Comparison of ENCODE assay signal across 8 cellular contexts in genomic region chr14:103292426-103293374, GRCh38. TPM values are rescaled to one million over a fixed set of nuclear protein-coding genes. Genes with fewer than 3 reads are reported as not detected.
A peak's percentile ranks its signal among the peaks of the same experiment; 100 is the strongest.
DNase-seq lines count a peak whose midpoint lies in the region; ATAC-seq and TF ChIP-seq lines count a peak whose summit lies in the region.

No MANE protein-coding gene starts in this region.

- CTCF ChIA-PET in A673 (lab: Charles Lee) (interaction anchor here (0.7 to 2.8 kb wide), 3 partner anchors 98 to 189 kb away, joined by 4 to 29 read pairs (median 5); no protein-coding TSS in a partner anchor), IMR-90 (lab: Yijun Ruan, JAX) (interaction anchor here (3.6 kb wide), 1 partner anchor 187 kb away, joined by 23 read pairs; no protein-coding TSS in a partner anchor)

- H3K9me1 ChIP-seq in IMR-90 (ENCODE audit: insufficient read depth, low read length) = 0 out of 2 replicates have a peak, but pooled peaks cover 2% of the 10 kb centered on the region

- H4K8ac ChIP-seq in IMR-90 (ENCODE audit: low read depth in 2 of 2, low read length in 2 of 2) = no peak overlapping the region

- ATAC-seq in GM18505 (IDR thresholded peaks at IDR 0.05; ENCODE audit: unreplicated experiment) (peak; percentile 61), IMR-90 (ENCODE audit: low read depth) (peak; percentile 93), RWPE2 (ENCODE audit: low read depth) (peak; percentile 89)

- no peak overlapping the region for H3K27ac ChIP-seq in A673 (ENCODE audit: low read depth, low read length, poor library complexity, severe bottlenecking)
- H3K27ac ChIP-seq in IMR-90 (ENCODE audit: insufficient read depth, low read length) = no peak overlapping the region
- H3K27ac ChIP-seq in RWPE2 (ENCODE audit: poor library complexity, severe bottlenecking) = no peak overlapping the region
- H3K27ac ChIP-seq in parathyroid adenoma = no peak overlapping the region

- no peak overlapping the region for H4K5ac ChIP-seq in IMR-90 (ENCODE audit: low read depth, low read length)

- POLR2A ChIA-PET in A673 (lab: Charles Lee; ENCODE audit: low non-redundant PET) = no interaction called here
- POLR2A ChIA-PET in IMR-90 (lab: Charles Lee; ENCODE audit: unreplicated experiment) = no interaction called here

- H3K4me2 ChIP-seq in IMR-90 (ENCODE audit: low read depth, low read length) (no peak overlapping the region), parathyroid adenoma (ENCODE audit: low read length) (no peak overlapping the region)

- H3K36me3 Mint-ChIP-seq in type B pancreatic cell = no peaks in the 10 kb centered on the region

- peak overlapping the region; percentile 17 for H2AK9ac ChIP-seq in IMR-90 (replicated peaks; ENCODE audit: low read depth, low read length, poor library complexity)

- H3K14ac ChIP-seq in IMR-90 (replicated peaks; ENCODE audit: low read depth, low read length) = no peak overlapping the region

- peak; percentile 97 for TF ChIP-seq RAD21 in IMR-90 (IDR thresholded peaks at IDR 0.05; ENCODE audit: low read length)

- no peak for TF ChIP-seq POLR2A in GM18505 (IDR thresholded peaks at IDR 0.05; ENCODE audit: borderline replicate concordance, extremely low read depth, insufficient read depth, insufficient read length)
- no peak for TF ChIP-seq POLR2A in IMR-90 (IDR thresholded peaks at IDR 0.05; ENCODE audit: low read depth, low read length)

- no peak overlapping the region for H2BK120ac ChIP-seq in IMR-90 (ENCODE audit: low read depth, low read length)

- no peak overlapping the region for H3K23ac ChIP-seq in IMR-90 (ENCODE audit: low read depth, low read length)

- H3K9me3 ChIP-seq in A673 (ENCODE audit: low read depth, low read length, poor library complexity, severe bottlenecking) = no peaks in the 10 kb centered on the region
- no peaks in the 10 kb centered on the region for H3K9me3 ChIP-seq in IMR-90 (ENCODE audit: control insufficient read depth, insufficient read depth, low read length)
- no peaks in the 10 kb centered on the region for H3K9me3 ChIP-seq in RWPE2 (ENCODE audit: severe bottlenecking)
- no peaks in the 10 kb centered on the region for H3K9me3 ChIP-seq in parathyroid adenoma (ENCODE audit: control insufficient read depth, low read length)

- DNase-seq in A673 (ENCODE audit: low spot score) (peak; percentile 81), IMR-90 (peak; percentile 53), RWPE2 (ENCODE audit: low spot score) (no peak), glomerular endothelial cell (ENCODE audit: extremely low read depth, low read depth, low spot score) (peak; percentile 22), type B pancreatic cell (ENCODE audit: extremely low spot score, unreplicated experiment) (peak; percentile 84)
- DNase-seq in activated gamma-delta T cell treated with anti-CD3 and anti-CD28 coated beads, Interleukin-2, amount 50 U/mL, for 16 hours (ENCODE audit: low read depth) = peak; percentile 53

- no peak overlapping the region for H2AK5ac ChIP-seq in IMR-90 (ENCODE audit: low read depth, low read length)

- H2BK15ac ChIP-seq in IMR-90 (ENCODE audit: low read depth, low read length) = no peak overlapping the region

- H3K4me1 ChIP-seq in A673 (ENCODE audit: insufficient read depth, low read length, poor library complexity, severe bottlenecking) (no peaks in the 10 kb centered on the region), IMR-90 (ENCODE audit: control insufficient read depth, insufficient read depth, low read length) (no peaks in the 10 kb centered on the region), RWPE2 (ENCODE audit: insufficient read depth, poor library complexity, severe bottlenecking) (peaks cover 9% of the 10 kb centered on the region), parathyroid adenoma (no peaks in the 10 kb centered on the region)

- no TSS peak for BruUV-seq in A673 (replicated peaks; lab: Mats Ljungman, UMichigan)
- BruUV-seq in IMR-90 (replicated peaks; lab: Mats Ljungman, UMichigan) = no TSS peak

- H3K79me2 ChIP-seq in parathyroid adenoma = no peaks in the 10 kb centered on the region

- intact Hi-C loops in A673 (cut with micrococcal nuclease; ENCODE audit: unreplicated experiment) (loop anchor here (1.0 to 5.0 kb wide), 3 partner anchors 105 to 217 kb away; no protein-coding TSS in a partner anchor), IMR-90 (cut with micrococcal nuclease) (loop anchor here (1.0 kb wide), 2 partner anchors 187 to 214 kb away; no protein-coding TSS in a partner anchor)

- TF ChIP-seq CTCF in A673 (conservative IDR thresholded peaks at IDR 0.05; ENCODE audit: low read depth, low read length) (peak; percentile 91), IMR-90 (conservative IDR thresholded peaks at IDR 0.05; ENCODE audit: low read depth, low read length) (peak; percentile 97), RWPE2 (IDR thresholded peaks at IDR 0.05; ENCODE audit: poor library complexity, severe bottlenecking) (peak; percentile 97), parathyroid adenoma (IDR thresholded peaks at IDR 0.05) (peak; percentile 96), type B pancreatic cell (conservative IDR thresholded peaks at IDR 0.05) (peak; percentile 95)

- H2BK5ac ChIP-seq in IMR-90 (ENCODE audit: low read depth, low read length, poor library complexity, severe bottlenecking) = no peak overlapping the region

- H4K20me1 ChIP-seq in IMR-90 (ENCODE audit: insufficient read depth, low read length) = no peaks in the 10 kb centered on the region; the same call in 1 of the 2 replicates

- H3K9ac ChIP-seq in IMR-90 (ENCODE audit: low read depth, low read length) (no peak overlapping the region), parathyroid adenoma (no peak overlapping the region)

- H3K36me3 ChIP-seq in A673 (ENCODE audit: insufficient read depth, low read length, poor library complexity, severe bottlenecking) (no peaks in the 10 kb centered on the region), IMR-90 (ENCODE audit: control insufficient read depth, insufficient read depth, low read length) (no peaks in the 10 kb centered on the region), RWPE2 (ENCODE audit: low read depth) (no peaks in the 10 kb centered on the region), parathyroid adenoma (ENCODE audit: control insufficient read depth, insufficient read depth, low read length) (no peaks in the 10 kb centered on the region)

- H3K4me3 ChIP-seq in A673 (ENCODE audit: low read depth, low read length, poor library complexity, severe bottlenecking) (no peak overlapping the region), IMR-90 (ENCODE audit: insufficient read depth, low read depth, low read length) (no peak overlapping the region), RWPE2 (ENCODE audit: severe bottlenecking) (no peak overlapping the region), parathyroid adenoma (ENCODE audit: low read depth, low read length) (no peak overlapping the region)

- H3K79me1 ChIP-seq in IMR-90 (ENCODE audit: low read depth in 1 of 2, low read length in 2 of 2) = no peaks in the 10 kb centered on the region

- in situ Hi-C loops in IMR-90 (cut with MboI; ENCODE audit: low sequenced_read_pairs) = loop anchor here (5.0 kb wide), 2 partner anchors 105 to 215 kb away; no protein-coding TSS in a partner anchor

- no peak overlapping the region for H3K18ac ChIP-seq in IMR-90 (ENCODE audit: low read depth, low read length)

- no peak overlapping the region for H3K4me3 Mint-ChIP-seq in type B pancreatic cell

- H2BK20ac ChIP-seq in IMR-90 (ENCODE audit: low read depth, low read length) = no peak overlapping the region

- no peaks in the 10 kb centered on the region for H3K4me1 Mint-ChIP-seq in type B pancreatic cell (ENCODE audit: unreplicated experiment)

- H3K27ac Mint-ChIP-seq in type B pancreatic cell = no peak overlapping the region

- H3K27me3 Mint-ChIP-seq in type B pancreatic cell = peaks cover 25% of the 10 kb centered on the region

- H2AFZ ChIP-seq in IMR-90 (replicated peaks; ENCODE audit: low read length, poor library complexity) = peak overlapping the region; percentile 5
- peak overlapping the region; percentile 38 for H2AFZ ChIP-seq in parathyroid adenoma

- dilution Hi-C loops in IMR-90 (cut with HindIII; ENCODE audit: low sequenced_read_pairs, unreplicated experiment) = no loop called here

- H4K91ac ChIP-seq in IMR-90 (ENCODE audit: insufficient read depth, low read depth, low read length) = no peak overlapping the region

- WGBS in IMR-90 (ENCODE audit: extremely low coverage in 2 of 2, insufficient read length in 1 of 2), 2 experiments = 11% methylated on average over 6 of the region's 10 CpGs; no CpG with 5 or more reads in 1 of the 2 experiments

- no peak overlapping the region for H3K4ac ChIP-seq in IMR-90 (ENCODE audit: low read depth, low read length)

- no peak overlapping the region for H3K56ac ChIP-seq in IMR-90 (ENCODE audit: extremely low read depth, insufficient read depth, low read length)

- no peaks in the 10 kb centered on the region for H3K9me3 Mint-ChIP-seq in type B pancreatic cell

- H3K27me3 ChIP-seq in A673 (replicated peaks; ENCODE audit: insufficient read depth, low read depth, low read length, poor library complexity) (no peaks in the 10 kb centered on the region), IMR-90 (ENCODE audit: control insufficient read depth, insufficient read depth, low read length) (peaks cover 40% of the 10 kb centered on the region), RWPE2 (ENCODE audit: insufficient read depth, poor library complexity, severe bottlenecking) (no peaks in the 10 kb centered on the region), parathyroid adenoma (ENCODE audit: control insufficient read depth, insufficient read depth, low read length) (no peaks in the 10 kb centered on the region)

TF ChIP-seq in IMR-90, 13 proteins besides CTCF, POLR2A, EP300 and RAD21 (continues in another document):
- TF ChIP-seq MAZ (IDR thresholded peaks at IDR 0.05; ENCODE audit: borderline replicate concordance, low read depth, low read length) (peak; percentile 27; the same call in 1 of the 2 replicates), ELK1 (IDR thresholded peaks at IDR 0.05; ENCODE audit: borderline replicate concordance, low read depth, low read length) (no peak), MAFK (IDR thresholded peaks at IDR 0.05; ENCODE audit: low read depth, low read length) (no peak), SMC3 (IDR thresholded peaks at IDR 0.05; ENCODE audit: low read depth, low read length) (peak; percentile 96)

RNA-seq across cellular contexts. Expression of gene EIF5, which starts 41.3 kb away (rescaled TPM):
- total RNA-seq in A673 (2021) = 416 and 446 TPM in 2 replicates
- 163 and 241 TPM in 2 replicates for total RNA-seq in IMR-90 (2012; rRNA removed)
- 163 and 181 TPM in 2 replicates for polyA plus RNA-seq in IMR-90 (2012; rRNA removed)
- 141 and 165 TPM in 2 replicates for polyA plus RNA-seq in IMR-90 (2012; cell fraction: cytosol; rRNA removed)
- polyA plus RNA-seq in IMR-90 (2012; cell fraction: nucleus; rRNA removed; ENCODE audit: low replicate concordance) = 111 and 312 TPM in 2 replicates
- 126 and 181 TPM in 2 replicates for total RNA-seq in glomerular endothelial cell
- total RNA-seq in type B pancreatic cell (ENCODE audit: low replicate concordance) = 327 and 340 TPM in 2 replicates
